In the genomic region with DNA sequence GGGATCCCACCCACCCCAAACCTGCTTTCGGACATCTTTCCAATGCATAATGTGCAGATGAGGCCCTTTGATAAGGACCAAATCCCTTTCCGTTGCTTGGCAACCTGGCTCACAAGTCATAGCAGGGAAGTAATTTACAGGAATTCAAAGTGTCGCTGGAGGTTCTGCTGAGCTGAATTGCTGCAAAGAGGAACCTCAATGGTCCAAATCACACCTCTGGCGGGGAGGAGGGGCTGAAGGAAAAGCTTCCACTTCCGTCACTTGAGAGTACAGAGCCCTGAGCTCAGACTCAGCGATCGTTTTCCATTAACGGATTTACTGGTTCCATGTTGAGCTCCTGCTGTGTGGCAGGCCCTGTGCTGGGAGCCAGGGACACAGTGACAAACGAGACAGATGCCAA, we compare ENCODE assay signal across 26 cellular contexts.
"Had no signal": no experiment of that assay in that cellular context is flagged by ENCODE, and none has a peak within 500 bp of the region (broad histone marks: within the 10 kb centered on the region; RNA-seq: fewer than 3 reads in every experiment).

No MANE protein-coding gene starts in this region.

- H3K9me3 Mint-ChIP-seq: activated CD4-positive, alpha-beta memory T cell treated with anti-CD3 and anti-CD28 coated beads for 36 hours; activated CD4-positive, alpha-beta T cell treated with anti-CD3 and anti-CD28 coated beads, Interleukin-2, amount 10 ng/mL, durations not matched to agents 24 days and 14 days had no signal

- H3K36me3 Mint-ChIP-seq: activated CD4-positive, alpha-beta memory T cell treated with anti-CD3 and anti-CD28 coated beads for 36 hours; activated CD8-positive, alpha-beta memory T cell treated with anti-CD3 and anti-CD28 coated beads, Interleukin-2, amount 10 ng/mL, durations not matched to agents 7 days and 5 days; activated naive CD8-positive, alpha-beta T cell had no signal

- H3K4me3 Mint-ChIP-seq: activated CD4-positive, alpha-beta memory T cell treated with anti-CD3 and anti-CD28 coated beads for 36 hours; activated CD4-positive, alpha-beta T cell treated with anti-CD3 and anti-CD28 coated beads for 36 hours; activated CD4-positive, alpha-beta T cell treated with anti-CD3 and anti-CD28 coated beads, Interleukin-2, amount 10 ng/mL, durations not matched to agents 24 days and 14 days; activated CD8-positive, alpha-beta memory T cell treated with anti-CD3 and anti-CD28 coated beads, Interleukin-2, amount 10 ng/mL, durations not matched to agents 7 days and 5 days; activated CD8-positive, alpha-beta T cell treated with anti-CD3 and anti-CD28 coated beads, Interleukin-2, amount 10 ng/mL, durations not matched to agents 7 days and 5 days; activated naive CD8-positive, alpha-beta T cell had no signal

- H3K27me3 ChIP-seq: body of pancreas, breast epithelium, colonic mucosa had no signal

- H3K27ac ChIP-seq: body of pancreas, breast epithelium, cardiac muscle cell, colonic mucosa, heart left ventricle had no signal

- H3K27ac Mint-ChIP-seq: activated CD4-positive, alpha-beta memory T cell treated with anti-CD3 and anti-CD28 coated beads for 36 hours; activated CD4-positive, alpha-beta T cell treated with anti-CD3 and anti-CD28 coated beads for 36 hours; activated CD4-positive, alpha-beta T cell treated with anti-CD3 and anti-CD28 coated beads, Interleukin-2, amount 10 ng/mL, durations not matched to agents 24 days and 14 days; activated CD8-positive, alpha-beta memory T cell treated with anti-CD3 and anti-CD28 coated beads, Interleukin-2, amount 10 ng/mL, durations not matched to agents 7 days and 5 days; activated CD8-positive, alpha-beta T cell treated with anti-CD3 and anti-CD28 coated beads, Interleukin-2, amount 10 ng/mL, durations not matched to agents 7 days and 5 days; activated naive CD8-positive, alpha-beta T cell had no signal

- DNase-seq: activated CD4-positive, alpha-beta memory T cell treated with anti-CD3 and anti-CD28 coated beads for 36 hours; activated CD4-positive, alpha-beta T cell treated with anti-CD3 and anti-CD28 coated beads for 36 hours; activated CD4-positive, alpha-beta T cell treated with anti-CD3 and anti-CD28 coated beads, Interleukin-2, amount 10 ng/mL, durations not matched to agents 24 days and 14 days; activated CD4-positive, CD25-positive, alpha-beta regulatory T cell; activated CD4-positive, CD25-positive, alpha-beta regulatory T cell treated with anti-CD3 and anti-CD28 coated beads, Interleukin-2, amount 50 U/mL, for 72 hours; activated CD8-positive, alpha-beta memory T cell treated with anti-CD3 and anti-CD28 coated beads, Interleukin-2, amount 10 ng/mL, durations not matched to agents 7 days and 5 days; activated CD8-positive, alpha-beta memory T cell treated with anti-CD3 and anti-CD28 coated beads, Interleukin-2, amount 50 U/mL, for 4 hours; activated CD8-positive, alpha-beta T cell treated with anti-CD3 and anti-CD28 coated beads, Interleukin-2, amount 10 ng/mL, durations not matched to agents 7 days and 5 days; activated gamma-delta T cell; activated naive CD4-positive, alpha-beta T cell treated with anti-CD3 and anti-CD28 coated beads, Interleukin-2, amount 50 U/mL, for 16 hours; activated naive CD4-positive, alpha-beta T cell treated with Interleukin-2 at 50 U/mL for 16 hours; activated T-cell treated with anti-CD3 and anti-CD28 coated beads, Interleukin-2, amount 50 U/mL, for 1 hour; activated T-cell treated with anti-CD3 and anti-CD28 coated beads, Interleukin-2, amount 50 U/mL, for 48 hours; aorta; body of pancreas; central memory CD4-positive, alpha-beta T cell; cerebellar nuclear complex; colonic mucosa; effector CD8-positive, alpha-beta T cell; foreskin fibroblast; heart left ventricle; T-helper 2 cell had no signal

- ATAC-seq: activated CD4-positive, alpha-beta T cell treated with anti-CD3 and anti-CD28 coated beads for 36 hours; activated CD8-positive, alpha-beta T cell treated with anti-CD3 and anti-CD28 coated beads, Interleukin-2, amount 10 ng/mL, durations not matched to agents 7 days and 5 days; body of pancreas; esophagus mucosa; heart left ventricle had no signal

- H3K4me1 ChIP-seq: body of pancreas, breast epithelium, colonic mucosa had no signal

- H3K9me3 ChIP-seq: body of pancreas, breast epithelium, colonic mucosa, heart left ventricle had no signal

- H3K4me3 ChIP-seq: body of pancreas, breast epithelium, cardiac muscle cell, colonic mucosa, heart left ventricle had no signal

- H3K36me3 ChIP-seq: breast epithelium, cardiac muscle cell, colonic mucosa, heart left ventricle had no signal
